1 cellular context compared by ENCODE assay signal in genomic region chr12:112117685-112118084, GRCh38.
TF ChIP-seq lines count a peak whose summit lies in the region.

No MANE protein-coding gene starts in this region.

TF ChIP-seq in HCT116, 20 proteins besides CTCF, POLR2A, EP300 and RAD21:
- no peak for TF ChIP-seq ELF1 (IDR thresholded peaks at IDR 0.05; ENCODE audit: borderline replicate concordance, low read depth)
- TF ChIP-seq YY1 (IDR thresholded peaks at IDR 0.05; ENCODE audit: extremely low read depth, insufficient replicate concordance, low read depth, low read length) = no peak
- no peak for TF ChIP-seq ZNF274 (IDR thresholded peaks at IDR 0.05; ENCODE audit: low read depth, low read length)
- TF ChIP-seq EZH2phosphoT487 (IDR thresholded peaks at IDR 0.05; ENCODE audit: borderline replicate concordance) = no peak
- TF ChIP-seq REST (IDR thresholded peaks at IDR 0.05; ENCODE audit: low read depth) = no peak
- no peak for TF ChIP-seq ATF3 (IDR thresholded peaks at IDR 0.05)
- TF ChIP-seq ZFX (IDR thresholded peaks at IDR 0.05) = no peak
- TF ChIP-seq SP1 (IDR thresholded peaks at IDR 0.05; ENCODE audit: low read depth) = no peak
- TF ChIP-seq, protein P1, sequence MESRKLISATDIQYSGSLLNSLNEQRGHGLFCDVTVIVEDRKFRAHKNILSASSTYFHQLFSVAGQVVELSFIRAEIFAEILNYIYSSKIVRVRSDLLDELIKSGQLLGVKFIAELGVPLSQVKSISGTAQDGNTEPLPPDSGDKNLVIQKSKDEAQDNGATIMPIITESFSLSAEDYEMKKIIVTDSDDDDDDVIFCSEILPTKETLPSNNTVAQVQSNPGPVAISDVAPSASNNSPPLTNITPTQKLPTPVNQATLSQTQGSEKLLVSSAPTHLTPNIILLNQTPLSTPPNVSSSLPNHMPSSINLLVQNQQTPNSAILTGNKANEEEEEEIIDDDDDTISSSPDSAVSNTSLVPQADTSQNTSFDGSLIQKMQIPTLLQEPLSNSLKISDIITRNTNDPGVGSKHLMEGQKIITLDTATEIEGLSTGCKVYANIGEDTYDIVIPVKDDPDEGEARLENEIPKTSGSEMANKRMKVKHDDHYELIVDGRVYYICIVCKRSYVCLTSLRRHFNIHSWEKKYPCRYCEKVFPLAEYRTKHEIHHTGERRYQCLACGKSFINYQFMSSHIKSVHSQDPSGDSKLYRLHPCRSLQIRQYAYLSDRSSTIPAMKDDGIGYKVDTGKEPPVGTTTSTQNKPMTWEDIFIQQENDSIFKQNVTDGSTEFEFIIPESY (IDR thresholded peaks at IDR 0.05; ENCODE audit: extremely low read depth, insufficient replicate concordance, low read length) = no peak
- TF ChIP-seq TCF7L2 (IDR thresholded peaks at IDR 0.05; ENCODE audit: borderline replicate concordance, extremely low read depth, insufficient read depth, insufficient read length) = no peak
- no peak for TF ChIP-seq SRF (IDR thresholded peaks at IDR 0.05; ENCODE audit: low read depth)
- TF ChIP-seq SIN3A (IDR thresholded peaks at IDR 0.05; ENCODE audit: low read depth) = no peak
